In genomic region chr12:32399373-32400113, GRCh38 we compare ENCODE assay signal across 8 cellular contexts.
DNase-seq lines count a peak whose midpoint lies in the region; ATAC-seq lines count a peak whose summit lies in the region.

TSS of gene FGD4 (plus strand) at chr12:32399558.

- peak within 1 kb of the TSS; percentile 83 for H3K4me3 ChIP-seq in iPS DF 6.9 (ENCODE audit: low read length)

- DNase-seq in 8988T: peak; percentile 77
- DNase-seq in NCI-H1417 treated with DMSO at 0.1 percent for 48 hours (lab: John Stamatoyannopoulos, UW): peak; percentile 68
- DNase-seq in SW480 (ENCODE audit: low spot score): peak; percentile 95
- DNase-seq in T47D (ENCODE audit: low read depth in 1 of 2, low spot score in 1 of 2): peak; percentile 92 to 97
- DNase-seq in iPS DF 6.9 (ENCODE audit: low read depth, low spot score): no peak
- peak; percentile 94 for DNase-seq in retina

- peak; percentile 66 for ATAC-seq in GM18499 (IDR thresholded peaks at IDR 0.05; ENCODE audit: insufficient read depth, unreplicated experiment)
- ATAC-seq in HG02884 (IDR thresholded peaks at IDR 0.05; ENCODE audit: unreplicated experiment): peak; percentile 92

- in situ Hi-C loops in T47D (cut with HindIII; ENCODE audit: low pct_unique_long_range_greater_than_20kb, low sequenced_read_pairs): no loop called here

- peaks cover 3% of the 10 kb centered on the region; the same call in 1 of the 2 replicates for H3K4me1 ChIP-seq in iPS DF 6.9 (ENCODE audit: control insufficient read depth, insufficient read depth, low read length)

- H3K9me3 ChIP-seq in iPS DF 6.9 (ENCODE audit: control insufficient read depth, insufficient read depth, low read length): no peaks in the 10 kb centered on the region

- no peaks in the 10 kb centered on the region for H3K27me3 ChIP-seq in iPS DF 6.9 (ENCODE audit: control insufficient read depth, insufficient read depth, low read length)

- no peak within 1 kb of the TSS for H3K27ac ChIP-seq in iPS DF 6.9 (ENCODE audit: low read length)

- no CpG with 5 or more reads among the region's 82 CpGs for WGBS in iPS DF 6.9 (ENCODE audit: insufficient coverage, insufficient read length)

- H3K36me3 ChIP-seq in iPS DF 6.9 (ENCODE audit: control insufficient read depth, insufficient read depth, low read length): no peaks in the 10 kb centered on the region; the same call in 1 of the 2 replicates
